In genomic region chr10:24721254-24722106, GRCh38 we compare ENCODE assay signal across 9 cellular contexts. TPM values are rescaled to one million over a fixed set of nuclear protein-coding genes. Genes with fewer than 3 reads are reported as not detected.
A peak's percentile ranks its signal among the peaks of the same experiment; 100 is the strongest.
DNase-seq lines count a peak whose midpoint lies in the region; ATAC-seq and FAIRE-seq lines count a peak whose summit lies in the region.
"Had no signal": no experiment of that assay in that cellular context is flagged by ENCODE, and none has a peak within 500 bp of the region (broad histone marks: within the 10 kb centered on the region; RNA-seq: fewer than 3 reads in every experiment).

No MANE protein-coding gene starts in this region.

- peak overlapping the region; percentile 32; the same call in 1 of the 2 replicates for H3K4me3 ChIP-seq in iPS DF 6.9 (ENCODE audit: low read length)

- H3K9me3 ChIP-seq in iPS DF 6.9 (ENCODE audit: control insufficient read depth, insufficient read depth, low read length) = no peaks in the 10 kb centered on the region

- H3K36me3 ChIP-seq in iPS DF 6.9 (ENCODE audit: control insufficient read depth, insufficient read depth, low read length) = no peaks in the 10 kb centered on the region

- H3K27me3 ChIP-seq in iPS DF 6.9 (ENCODE audit: control insufficient read depth, insufficient read depth, low read length) = peaks cover 8% of the 10 kb centered on the region; the same call in 1 of the 2 replicates

- ATAC-seq in activated T-cell treated with anti-CD3 and anti-CD28 coated beads, Interleukin-2, amount 50 U/mL, for 4 hours = no peak
- no peak for ATAC-seq in activated naive CD8-positive, alpha-beta T cell treated with anti-CD3 and anti-CD28 coated beads, Interleukin-2, amount 10 ng/mL, durations not matched to agents 7 days and 5 days (ENCODE audit: low read depth)
- ATAC-seq in sciatic nerve (no peak), HG02973 (IDR thresholded peaks at IDR 0.05; ENCODE audit: unreplicated experiment) (no peak)

- H3K27ac ChIP-seq in iPS DF 6.9 (ENCODE audit: low read length) = no peak overlapping the region

- peak overlapping the region; percentile 83 for H3K4me3 Mint-ChIP-seq in activated T-cell treated with anti-CD3 and anti-CD28 coated beads, Interleukin-2, amount 50 U/mL, for 4 hours
- H3K4me3 Mint-ChIP-seq in activated naive CD8-positive, alpha-beta T cell treated with anti-CD3 and anti-CD28 coated beads, Interleukin-2, amount 10 ng/mL, durations not matched to agents 7 days and 5 days = peak overlapping the region; percentile 85

- intact Hi-C loops in sciatic nerve (cut with DNase I) = no loop called here

- POLR2A ChIA-PET in activated naive CD8-positive, alpha-beta T cell treated with anti-CD3 and anti-CD28 coated beads, Interleukin-2, amount 10 ng/mL, durations not matched to agents 7 days and 5 days (lab: Charles Lee) = interaction anchor here (1.4 kb wide), 1 partner anchor 78 kb away, joined by 3 read pairs; no protein-coding TSS in a partner anchor

- H3K4me1 ChIP-seq in iPS DF 6.9 (ENCODE audit: control insufficient read depth, insufficient read depth, low read length) = peaks cover 5% of the 10 kb centered on the region

- H3K36me3 Mint-ChIP-seq in activated T-cell treated with anti-CD3 and anti-CD28 coated beads, Interleukin-2, amount 50 U/mL, for 4 hours (ENCODE audit: insufficient read depth) = no peaks in the 10 kb centered on the region
- peaks cover 10% of the 10 kb centered on the region for H3K36me3 Mint-ChIP-seq in activated naive CD8-positive, alpha-beta T cell treated with anti-CD3 and anti-CD28 coated beads, Interleukin-2, amount 10 ng/mL, durations not matched to agents 7 days and 5 days

- no peaks in the 10 kb centered on the region for H3K27me3 Mint-ChIP-seq in activated T-cell treated with anti-CD3 and anti-CD28 coated beads, Interleukin-2, amount 50 U/mL, for 4 hours (ENCODE audit: low read depth)
- no peaks in the 10 kb centered on the region for H3K27me3 Mint-ChIP-seq in activated naive CD8-positive, alpha-beta T cell treated with anti-CD3 and anti-CD28 coated beads, Interleukin-2, amount 10 ng/mL, durations not matched to agents 7 days and 5 days

- no peaks in the 10 kb centered on the region for H3K9me3 Mint-ChIP-seq in activated T-cell treated with anti-CD3 and anti-CD28 coated beads, Interleukin-2, amount 50 U/mL, for 4 hours
- H3K9me3 Mint-ChIP-seq in activated naive CD8-positive, alpha-beta T cell treated with anti-CD3 and anti-CD28 coated beads, Interleukin-2, amount 10 ng/mL, durations not matched to agents 7 days and 5 days = no peaks in the 10 kb centered on the region

- peaks cover 23% of the 10 kb centered on the region for H3K4me1 Mint-ChIP-seq in activated T-cell treated with anti-CD3 and anti-CD28 coated beads, Interleukin-2, amount 50 U/mL, for 4 hours (ENCODE audit: low read depth)
- H3K4me1 Mint-ChIP-seq in activated naive CD8-positive, alpha-beta T cell treated with anti-CD3 and anti-CD28 coated beads, Interleukin-2, amount 10 ng/mL, durations not matched to agents 7 days and 5 days = peaks cover 21% of the 10 kb centered on the region

- FAIRE-seq in GM19239 (lab: Jason Lieb, UNC) = no peak
- FAIRE-seq: GM18507 had no signal

- no CpG with 5 or more reads among the region's 34 CpGs for WGBS in iPS DF 6.9 (ENCODE audit: insufficient coverage, insufficient read length)

- DNase-seq in activated T-cell treated with anti-CD3 and anti-CD28 coated beads, Interleukin-2, amount 50 U/mL, for 4 hours = no peak
- DNase-seq in activated T-cell treated with anti-CD3 and anti-CD28 coated beads, Interleukin-2, amount 50 U/mL, for 1 hour = no peak
- no peak for DNase-seq in activated naive CD8-positive, alpha-beta T cell treated with anti-CD3 and anti-CD28 coated beads, Interleukin-2, amount 10 ng/mL, durations not matched to agents 7 days and 5 days
- no peak for DNase-seq in iPS DF 6.9 (ENCODE audit: low read depth, low spot score)
- peak; percentile 63 for DNase-seq in sciatic nerve (ENCODE audit: low spot score)
- no peak for DNase-seq in SW 1271 (lab: John Stamatoyannopoulos, UW)
- no peak for DNase-seq in GM19239 (ENCODE audit: insufficient read length, low spot score)

- no peak overlapping the region for H3K27ac Mint-ChIP-seq in activated naive CD8-positive, alpha-beta T cell treated with anti-CD3 and anti-CD28 coated beads, Interleukin-2, amount 10 ng/mL, durations not matched to agents 7 days and 5 days

RNA-seq across cellular contexts. Expression of gene ARHGAP21, which starts 2.2 kb away (rescaled TPM):
- 10 to 100 TPM; 11.4 to 15.8 (median 12.7) TPM for total RNA-seq in activated T-cell treated with anti-CD3 and anti-CD28 coated beads, Interleukin-2, amount 50 U/mL, for 4 hours
- total RNA-seq in activated naive CD8-positive, alpha-beta T cell treated with anti-CD3 and anti-CD28 coated beads, Interleukin-2, amount 10 ng/mL, durations not matched to agents 7 days and 5 days = 10 to 100 TPM; 23.5 to 29.6 TPM
- total RNA-seq in sciatic nerve = 104 TPM
